Comparison of ENCODE assay signal across 8 cellular contexts in genomic region chr7:83947260-83947659, GRCh38.
DNase-seq lines count a peak whose midpoint lies in the region; ATAC-seq and TF ChIP-seq lines count a peak whose summit lies in the region.

No MANE protein-coding gene starts in this region.

- no TSS peak for BruUV-seq in A673 (replicated peaks; lab: Mats Ljungman, UMichigan)

- CTCF ChIA-PET in A673 (lab: Charles Lee) = interaction anchor here (0.5 to 1.8 kb wide), 5 partner anchors 9 to 967 kb away, joined by 3 to 7 read pairs (median 5); no protein-coding TSS in a partner anchor
- CTCF ChIA-PET in activated CD4-positive, alpha-beta memory T cell treated with anti-CD3 and anti-CD28 coated beads, Interleukin-2, amount 10 ng/mL, durations not matched to agents 7 days and 5 days (lab: Charles Lee) = interaction anchor here (0.8 to 1.6 kb wide), 2 partner anchors 9 to 11 kb away, joined by 4 to 10 read pairs; no protein-coding TSS in a partner anchor

- H3K27ac Mint-ChIP-seq in activated CD4-positive, alpha-beta memory T cell treated with anti-CD3 and anti-CD28 coated beads, Interleukin-2, amount 10 ng/mL, durations not matched to agents 7 days and 5 days = no peak overlapping the region

- ATAC-seq in GM18505 (IDR thresholded peaks at IDR 0.05; ENCODE audit: unreplicated experiment) (peak; percentile 83), HG03342 (IDR thresholded peaks at IDR 0.05; ENCODE audit: unreplicated experiment) (peak; percentile 84)

- no peak for TF ChIP-seq POLR2A in GM18505 (IDR thresholded peaks at IDR 0.05; ENCODE audit: borderline replicate concordance, extremely low read depth, insufficient read depth, insufficient read length)

- no peaks in the 10 kb centered on the region for H3K9me3 Mint-ChIP-seq in activated CD4-positive, alpha-beta memory T cell treated with anti-CD3 and anti-CD28 coated beads, Interleukin-2, amount 10 ng/mL, durations not matched to agents 7 days and 5 days

- peak; percentile 66 for DNase-seq in A673 (ENCODE audit: low spot score)
- peak; percentile 46 for DNase-seq in RPMI8226
- peak; percentile 25 for DNase-seq in iPS DF 19.7 (ENCODE audit: low read depth, low spot score)
- no peak for DNase-seq in posterior vena cava (ENCODE audit: low spot score)
- no peak for DNase-seq in stimulated activated CD4-positive, alpha-beta T cell treated with anti-CD3 and anti-CD28 coated beads, Interleukin-4, amount 100 ng/mL, for 1 hour
- DNase-seq in activated CD4-positive, alpha-beta memory T cell treated with anti-CD3 and anti-CD28 coated beads, Interleukin-2, amount 10 ng/mL, durations not matched to agents 7 days and 5 days = no peak

- no peak overlapping the region for H3K4me3 ChIP-seq in A673 (ENCODE audit: low read depth, low read length, poor library complexity, severe bottlenecking)

- peaks cover 4% of the 10 kb centered on the region for H3K4me1 ChIP-seq in A673 (ENCODE audit: insufficient read depth, low read length, poor library complexity, severe bottlenecking)

- H3K27ac ChIP-seq in A673 (ENCODE audit: low read depth, low read length, poor library complexity, severe bottlenecking) = no peak overlapping the region

- H3K36me3 Mint-ChIP-seq in activated CD4-positive, alpha-beta memory T cell treated with anti-CD3 and anti-CD28 coated beads, Interleukin-2, amount 10 ng/mL, durations not matched to agents 7 days and 5 days (ENCODE audit: low read depth) = no peaks in the 10 kb centered on the region

- no peak overlapping the region for H3K4me3 Mint-ChIP-seq in activated CD4-positive, alpha-beta memory T cell treated with anti-CD3 and anti-CD28 coated beads, Interleukin-2, amount 10 ng/mL, durations not matched to agents 7 days and 5 days

- intact Hi-C loops in A673 (cut with micrococcal nuclease; ENCODE audit: unreplicated experiment) (no loop called here), posterior vena cava (cut with DNase I) (no loop called here)

- H3K9me3 ChIP-seq in A673 (ENCODE audit: low read depth, low read length, poor library complexity, severe bottlenecking) = no peaks in the 10 kb centered on the region

- peak; percentile 90 for TF ChIP-seq CTCF in A673 (conservative IDR thresholded peaks at IDR 0.05; ENCODE audit: low read depth, low read length)

- no peaks in the 10 kb centered on the region for H3K36me3 ChIP-seq in A673 (ENCODE audit: insufficient read depth, low read length, poor library complexity, severe bottlenecking)

- POLR2A ChIA-PET in A673 (lab: Charles Lee; ENCODE audit: low non-redundant PET) = no interaction called here
- POLR2A ChIA-PET in activated CD4-positive, alpha-beta memory T cell treated with anti-CD3 and anti-CD28 coated beads, Interleukin-2, amount 10 ng/mL, durations not matched to agents 7 days and 5 days (lab: Charles Lee) = no interaction called here

- no peaks in the 10 kb centered on the region for H3K27me3 Mint-ChIP-seq in activated CD4-positive, alpha-beta memory T cell treated with anti-CD3 and anti-CD28 coated beads, Interleukin-2, amount 10 ng/mL, durations not matched to agents 7 days and 5 days

- H3K27me3 ChIP-seq in A673 (replicated peaks; ENCODE audit: insufficient read depth, low read depth, low read length, poor library complexity) = no peaks in the 10 kb centered on the region

- H3K4me1 Mint-ChIP-seq in activated CD4-positive, alpha-beta memory T cell treated with anti-CD3 and anti-CD28 coated beads, Interleukin-2, amount 10 ng/mL, durations not matched to agents 7 days and 5 days = no peaks in the 10 kb centered on the region

Comparison
In these comparisons a context has a peak if more than half of its experiments do, and no peak if none do; other contexts are left out.
1. DNase-seq: peak in A673 (single experiment), RPMI8226 (single experiment) and iPS DF 19.7 (single experiment); none in posterior vena cava (single experiment), stimulated activated CD4-positive, alpha-beta T cell treated with anti-CD3 and anti-CD28 coated beads, Interleukin-4, amount 100 ng/mL, for 1 hour (single experiment) and activated CD4-positive, alpha-beta memory T cell treated with anti-CD3 and anti-CD28 coated beads, Interleukin-2, amount 10 ng/mL, durations not matched to agents 7 days and 5 days (single experiment).